8 cellular contexts compared by ENCODE assay signal in genomic region chr20:1894951-1895673, GRCh38. TPM values are rescaled to one million over a fixed set of nuclear protein-coding genes. Genes with fewer than 3 reads are reported as not detected.
DNase-seq lines count a peak whose midpoint lies in the region; ATAC-seq and TF ChIP-seq lines count a peak whose summit lies in the region.

TSS of gene SIRPA (plus strand) at chr20:1895407. CDS start at chr20:1895448, 41 bp downstream.

- peak within 1 kb of the TSS; percentile 45 for H3K4me3 Mint-ChIP-seq in T-helper 2 cell treated with Interferon-gamma antibody and Interleukin-4, amounts not matched to agents 5 μg/mL and 100 μg/mL, for 36 hours

- H3K4me1 Mint-ChIP-seq in T-helper 2 cell treated with Interferon-gamma antibody and Interleukin-4, amounts not matched to agents 5 μg/mL and 100 μg/mL, for 36 hours (ENCODE audit: low read depth) = no peaks in the 10 kb centered on the region

- ATAC-seq in Right ventricle myocardium superior (ENCODE audit: poor library complexity) (peak; percentile 69), HG03139 (IDR thresholded peaks at IDR 0.05; ENCODE audit: unreplicated experiment) (no peak)

- H3K9me3 ChIP-seq in neutrophil = no peaks in the 10 kb centered on the region

- H3K4me1 ChIP-seq in neutrophil (ENCODE audit: control insufficient read depth in 1 of 2, insufficient read depth in 1 of 2, low read depth in 1 of 2, low read length in 1 of 2) = peaks cover 76 to 77% of the 10 kb centered on the region in 2 experiments

- no peak for DNase-seq in T-helper 2 cell treated with Interferon-gamma antibody and Interleukin-4, amounts not matched to agents 5 μg/mL and 100 μg/mL, for 36 hours (ENCODE audit: low spot score)
- DNase-seq in T-helper 2 cell = no peak
- DNase-seq in NCI-H1105 (lab: John Stamatoyannopoulos, UW) = peak; percentile 48
- peak; percentile 27 for DNase-seq in amniotic stem cell (lab: John Stamatoyannopoulos, UW)
- DNase-seq in Right ventricle myocardium superior = peak; percentile 77
- no peak for DNase-seq in NCI-H510A treated with DMSO at 0.1 percent for 48 hours (lab: John Stamatoyannopoulos, UW)

- intact Hi-C loops in Right ventricle myocardium superior (cut with DNase I) = loop anchor here (5.0 kb wide), 1 partner anchor 93 kb away; no protein-coding TSS in a partner anchor

- H3K27ac ChIP-seq in neutrophil = peak within 1 kb of the TSS; percentile 100

- peaks cover 74% of the 10 kb centered on the region for H3K27me3 Mint-ChIP-seq in T-helper 2 cell treated with Interferon-gamma antibody and Interleukin-4, amounts not matched to agents 5 μg/mL and 100 μg/mL, for 36 hours (ENCODE audit: low read depth)

- H3K36me3 Mint-ChIP-seq in T-helper 2 cell treated with Interferon-gamma antibody and Interleukin-4, amounts not matched to agents 5 μg/mL and 100 μg/mL, for 36 hours (ENCODE audit: low read depth) = no peaks in the 10 kb centered on the region

- H3K27me3 ChIP-seq in neutrophil = no peaks in the 10 kb centered on the region

- no peaks in the 10 kb centered on the region for H3K9me3 Mint-ChIP-seq in T-helper 2 cell treated with Interferon-gamma antibody and Interleukin-4, amounts not matched to agents 5 μg/mL and 100 μg/mL, for 36 hours

- no peak within 1 kb of the TSS for H3K27ac Mint-ChIP-seq in T-helper 2 cell treated with Interferon-gamma antibody and Interleukin-4, amounts not matched to agents 5 μg/mL and 100 μg/mL, for 36 hours

- H3K36me3 ChIP-seq in neutrophil = peaks cover 31% of the 10 kb centered on the region

- TF ChIP-seq CTCF in neutrophil (IDR thresholded peaks at IDR 0.05) = no peak

- H3K4me3 ChIP-seq in neutrophil (ENCODE audit: low read depth in 1 of 2, low read length in 1 of 2) = peak within 1 kb of the TSS; percentile 93 to 100

RNA-seq across cellular contexts. Expression of gene SIRPA, which starts in this region (rescaled TPM):
- total RNA-seq in Right ventricle myocardium superior = 19.5 TPM

Comparison
In these comparisons a context has a peak if more than half of its experiments do, and no peak if none do; other contexts are left out.
1. DNase-seq: peak in NCI-H1105 (single experiment), amniotic stem cell (single experiment) and Right ventricle myocardium superior (single experiment); none in T-helper 2 cell treated with Interferon-gamma antibody and Interleukin-4, amounts not matched to agents 5 μg/mL and 100 μg/mL, for 36 hours (single experiment), T-helper 2 cell (0 of 5) and NCI-H510A treated with DMSO at 0.1 percent for 48 hours (single experiment).